Comparison of ENCODE assay signal across 20 cellular contexts in genomic region chr11:134025086-134025437, GRCh38. TPM values are rescaled to one million over a fixed set of nuclear protein-coding genes. Genes with fewer than 3 reads are reported as not detected.
DNase-seq lines count a peak whose midpoint lies in the region; ATAC-seq, FAIRE-seq and TF ChIP-seq lines count a peak whose summit lies in the region.
"Had no signal": no experiment of that assay in that cellular context is flagged by ENCODE, and none has a peak within 500 bp of the region (broad histone marks: within the 10 kb centered on the region; RNA-seq: fewer than 3 reads in every experiment).

No MANE protein-coding gene starts in this region.

- H3K9me3 Mint-ChIP-seq in T-helper 2 cell treated with Interferon-gamma antibody and Interleukin-4, amounts not matched to agents 5 μg/mL and 100 μg/mL, for 36 hours: no peaks in the 10 kb centered on the region
- H3K9me3 Mint-ChIP-seq: activated naive CD4-positive, alpha-beta T cell treated with anti-CD3 and anti-CD28 coated beads, Interleukin-2, amount 50 U/mL, for 24 hours; activated T-helper 17 cell treated with anti-CD3 and anti-CD28 coated beads, Interleukin-2, amount 50 U/mL, for 72 hours; stimulated activated memory B cell treated with anti-CD40 and anti-IgM and Interleukin-4, amounts not matched to agents 10 μg/mL and 1 μg/mL and 100 μg/mL, for 72 hours; WTC11 had no signal

- H3K9me1 ChIP-seq in keratinocyte (ENCODE audit: control insufficient read depth, extremely low read depth, insufficient read depth, low read length): no peaks in the 10 kb centered on the region

- WGBS in smooth muscle cell (ENCODE audit: low lambda C conversion rate): 95% methylated on average over 11 of the region's 11 CpGs

- H3K27me3 Mint-ChIP-seq in T-helper 2 cell treated with Interferon-gamma antibody and Interleukin-4, amounts not matched to agents 5 μg/mL and 100 μg/mL, for 36 hours (ENCODE audit: low read depth): peaks cover 10% of the 10 kb centered on the region
- H3K27me3 Mint-ChIP-seq: activated naive CD4-positive, alpha-beta T cell treated with anti-CD3 and anti-CD28 coated beads, Interleukin-2, amount 50 U/mL, for 24 hours had no signal

- peaks cover 6% of the 10 kb centered on the region for H3K4me1 ChIP-seq in PC-3 (ENCODE audit: insufficient read depth, low read length)
- H3K4me1 ChIP-seq in keratinocyte (ENCODE audit: control insufficient read depth, extremely low read depth, insufficient read depth, low read length): peaks cover 35% of the 10 kb centered on the region
- H3K4me1 ChIP-seq in smooth muscle cell (ENCODE audit: low read depth): peaks cover 11% of the 10 kb centered on the region
- H3K4me1 ChIP-seq: uterus had no signal

- DNase-seq in PC-3 (no peak), epithelial cell of prostate (ENCODE audit: low read depth, low spot score) (no peak), keratinocyte (ENCODE audit: low read depth, low spot score) (no peak), smooth muscle cell (lab: John Stamatoyannopoulos, UW; ENCODE audit: unreplicated experiment) (no peak)
- no peak for DNase-seq in T-helper 2 cell treated with Interferon-gamma antibody and Interleukin-4, amounts not matched to agents 5 μg/mL and 100 μg/mL, for 36 hours (ENCODE audit: low spot score)
- DNase-seq: CD4-positive, CD25-positive, alpha-beta regulatory T cell; effector CD8-positive, alpha-beta T cell; foreskin melanocyte; NCI-H1105 treated with DMSO at 0.1 percent for 48 hours; NCI-H2081 treated with DMSO at 0.1 percent for 48 hours; NCI-H345; NCI-H82; uterus had no signal

- H3F3A ChIP-seq in PC-3 (ENCODE audit: low read length, unreplicated experiment) (no peaks in the 10 kb centered on the region), smooth muscle cell (ENCODE audit: low read depth) (no peaks in the 10 kb centered on the region)

- no peak for FAIRE-seq in keratinocyte (lab: Jason Lieb, UNC)
- FAIRE-seq: islet of Langerhans had no signal

- H3K9me2 ChIP-seq in PC-3 (replicated peaks; ENCODE audit: low read length): no peaks in the 10 kb centered on the region

- H3K36me3 ChIP-seq in PC-3 (ENCODE audit: low read depth, low read length): no peaks in the 10 kb centered on the region
- H3K36me3 ChIP-seq in keratinocyte (ENCODE audit: control insufficient read depth in 2 of 2, extremely low read depth in 1 of 2, insufficient read depth in 2 of 2, low read length in 2 of 2): no peaks in the 10 kb centered on the region
- no peaks in the 10 kb centered on the region for H3K36me3 ChIP-seq in smooth muscle cell (ENCODE audit: low read depth)
- H3K36me3 ChIP-seq: uterus had no signal

- no peak overlapping the region for H3K27ac ChIP-seq in PC-3 (ENCODE audit: low read length)
- peak overlapping the region; percentile 71 for H3K27ac ChIP-seq in epithelial cell of prostate
- peak overlapping the region; percentile 80 for H3K27ac ChIP-seq in keratinocyte (ENCODE audit: control insufficient read depth, insufficient read depth, low read length)
- H3K27ac ChIP-seq in smooth muscle cell (ENCODE audit: low read depth): peak overlapping the region; percentile 18
- H3K27ac ChIP-seq: uterus had no signal

- CTCF ChIA-PET in PC-3 (lab: Charles Lee): no interaction called here

- ATAC-seq in PC-3 (no peak), GM21786 (IDR thresholded peaks at IDR 0.05; ENCODE audit: unreplicated experiment) (no peak), GM19463 (IDR thresholded peaks at IDR 0.05; ENCODE audit: unreplicated experiment) (no peak)
- ATAC-seq: WTC11 had no signal

- H3K4me1 Mint-ChIP-seq in T-helper 2 cell treated with Interferon-gamma antibody and Interleukin-4, amounts not matched to agents 5 μg/mL and 100 μg/mL, for 36 hours (ENCODE audit: low read depth): peaks cover 14% of the 10 kb centered on the region

- TF ChIP-seq CTCF in PC-3 (conservative IDR thresholded peaks at IDR 0.05; ENCODE audit: low read depth, low read length): no peak
- no peak for TF ChIP-seq CTCF in keratinocyte (optimal IDR thresholded peaks at IDR 0.05 in 1 of 3, IDR thresholded peaks at IDR 0.05 in 1 of 3, conservative IDR thresholded peaks at IDR 0.05 in 1 of 3; ENCODE audit: extremely low read depth in 1 of 3, insufficient read depth in 2 of 3, low read length in 3 of 3)
- TF ChIP-seq CTCF in smooth muscle cell (IDR thresholded peaks at IDR 0.05; ENCODE audit: borderline replicate concordance, insufficient read depth, poor library complexity, severe bottlenecking): no peak

- POLR2A ChIA-PET in PC-3 (lab: Charles Lee; ENCODE audit: unreplicated experiment): interaction anchor here (0.6 kb wide), 1 partner anchor 102 kb away, joined by 6 read pairs; no protein-coding TSS in a partner anchor

- H2AFZ ChIP-seq in PC-3 (ENCODE audit: low read length): no peak overlapping the region
- H2AFZ ChIP-seq in keratinocyte (ENCODE audit: control insufficient read depth, low read length): no peak overlapping the region
- no peak overlapping the region for H2AFZ ChIP-seq in smooth muscle cell (ENCODE audit: low read depth)

- no peaks in the 10 kb centered on the region for H4K20me1 ChIP-seq in PC-3 (ENCODE audit: low read length)
- H4K20me1 ChIP-seq in keratinocyte (ENCODE audit: control insufficient read depth, extremely low read depth, insufficient read depth, low read length): no peaks in the 10 kb centered on the region
- H4K20me1 ChIP-seq in smooth muscle cell (ENCODE audit: low read depth): no peaks in the 10 kb centered on the region

- H3K9ac ChIP-seq in PC-3 (ENCODE audit: low read length) (no peak overlapping the region), keratinocyte (ENCODE audit: control insufficient read depth, extremely low read depth, insufficient read depth, low read length) (peak overlapping the region; percentile 63), smooth muscle cell (ENCODE audit: low read depth) (no peak overlapping the region)

- H3K9me3 ChIP-seq in PC-3 (ENCODE audit: low read length): no peaks in the 10 kb centered on the region
- no peaks in the 10 kb centered on the region for H3K9me3 ChIP-seq in keratinocyte (ENCODE audit: control insufficient read depth, low read depth, low read length)
- H3K9me3 ChIP-seq in smooth muscle cell (replicated peaks; ENCODE audit: low read depth): no peaks in the 10 kb centered on the region
- H3K9me3 ChIP-seq: uterus had no signal

- dilution Hi-C loops in keratinocyte (cut with MboI; ENCODE audit: extremely low pct_ligation_motif_present, low sequenced_read_pairs): no loop called here

- H3K4me3 ChIP-seq in PC-3 (ENCODE audit: low read length) (no peak overlapping the region), keratinocyte (ENCODE audit: control insufficient read depth in 2 of 3, extremely low read depth in 1 of 3, insufficient read depth in 2 of 3, low read depth in 1 of 3, low read length in 3 of 3) (no peak overlapping the region), smooth muscle cell (no peak overlapping the region)
- H3K4me3 ChIP-seq: uterus had no signal

- H3K36me3 Mint-ChIP-seq in T-helper 2 cell treated with Interferon-gamma antibody and Interleukin-4, amounts not matched to agents 5 μg/mL and 100 μg/mL, for 36 hours (ENCODE audit: low read depth): no peaks in the 10 kb centered on the region
- H3K36me3 Mint-ChIP-seq: activated naive CD4-positive, alpha-beta T cell treated with anti-CD3 and anti-CD28 coated beads, Interleukin-2, amount 50 U/mL, for 24 hours; CD4-positive, CD25-positive, alpha-beta regulatory T cell; stimulated activated memory B cell treated with anti-CD40 and anti-IgM and Interleukin-4, amounts not matched to agents 10 μg/mL and 1 μg/mL and 100 μg/mL, for 72 hours; WTC11 had no signal

- H3K4me2 ChIP-seq in PC-3 (ENCODE audit: low read length): peak overlapping the region; percentile 54; the same call in 1 of the 2 replicates
- peak overlapping the region; percentile 77 for H3K4me2 ChIP-seq in keratinocyte (ENCODE audit: control insufficient read depth, extremely low read depth, insufficient read depth, low read depth, low read length)
- no peak overlapping the region for H3K4me2 ChIP-seq in smooth muscle cell

- no peak overlapping the region for H3K4me3 Mint-ChIP-seq in T-helper 2 cell treated with Interferon-gamma antibody and Interleukin-4, amounts not matched to agents 5 μg/mL and 100 μg/mL, for 36 hours
- H3K4me3 Mint-ChIP-seq: activated naive CD4-positive, alpha-beta T cell treated with anti-CD3 and anti-CD28 coated beads, Interleukin-2, amount 50 U/mL, for 24 hours; activated T-helper 17 cell treated with anti-CD3 and anti-CD28 coated beads, Interleukin-2, amount 50 U/mL, for 72 hours; stimulated activated memory B cell treated with anti-CD40 and anti-IgM and Interleukin-4, amounts not matched to agents 10 μg/mL and 1 μg/mL and 100 μg/mL, for 72 hours; WTC11 had no signal

- intact Hi-C loops in PC-3 (cut with micrococcal nuclease): no loop called here

- no peaks in the 10 kb centered on the region for H3K79me2 ChIP-seq in PC-3 (ENCODE audit: low read length)
- H3K79me2 ChIP-seq in keratinocyte (ENCODE audit: control insufficient read depth, insufficient read depth, low read length): no peaks in the 10 kb centered on the region
- no peaks in the 10 kb centered on the region for H3K79me2 ChIP-seq in smooth muscle cell (ENCODE audit: low read depth)

- H3K27me3 ChIP-seq in PC-3 (ENCODE audit: low read length) (peaks cover 35% of the 10 kb centered on the region; the same call in 1 of the 2 replicates), keratinocyte (ENCODE audit: control insufficient read depth, extremely low read depth, insufficient read depth, low read length) (no peaks in the 10 kb centered on the region), smooth muscle cell (ENCODE audit: low read depth) (peaks cover 18% of the 10 kb centered on the region)
- H3K27me3 ChIP-seq: uterus had no signal

- no peak overlapping the region for H3K27ac Mint-ChIP-seq in T-helper 2 cell treated with Interferon-gamma antibody and Interleukin-4, amounts not matched to agents 5 μg/mL and 100 μg/mL, for 36 hours
- H3K27ac Mint-ChIP-seq: activated naive CD4-positive, alpha-beta T cell treated with anti-CD3 and anti-CD28 coated beads, Interleukin-2, amount 50 U/mL, for 24 hours; activated T-helper 17 cell treated with anti-CD3 and anti-CD28 coated beads, Interleukin-2, amount 50 U/mL, for 72 hours; CD4-positive, CD25-positive, alpha-beta regulatory T cell; stimulated activated memory B cell treated with anti-CD40 and anti-IgM and Interleukin-4, amounts not matched to agents 10 μg/mL and 1 μg/mL and 100 μg/mL, for 72 hours; WTC11 had no signal

- BruUV-seq in PC-3 (replicated peaks; lab: Mats Ljungman, UMichigan): no TSS peak

RNA-seq across cellular contexts. Expression of gene JAM3, which starts 43.8 kb away (rescaled TPM):
- 1.6 and 3.1 TPM in 2 replicates for total RNA-seq in PC-3 (2014; rRNA removed)
- polyA plus RNA-seq in keratinocyte: 5.5 to 17.0 TPM (median 11.4 TPM) in 3 replicates
- polyA plus RNA-seq in keratinocyte (2011; ENCODE audit: low read depth): 5.6 TPM
- 9.6 and 11.3 TPM in 2 replicates for polyA plus RNA-seq in keratinocyte (2011; cell fraction: cytosol; rRNA removed)
- polyA plus RNA-seq in keratinocyte (2011; cell fraction: nucleus; rRNA removed): 25.5 and 27.8 TPM in 2 replicates
- 2.6 and 13.3 TPM in 2 replicates for polyA plus RNA-seq in keratinocyte (2012; ENCODE audit: low replicate concordance)
- 5.7 to 14.7 TPM (median 11.8 TPM) in 3 replicates for polyA minus RNA-seq in keratinocyte
- 8.8 TPM for polyA minus RNA-seq in keratinocyte (2011; cell fraction: cytosol; rRNA and poly(A)+ RNA removed)
- polyA minus RNA-seq in keratinocyte (2011; cell fraction: nucleus; rRNA and poly(A)+ RNA removed): 9.9 and 19.9 TPM in 2 replicates
- 75.5 and 91.7 TPM in 2 replicates for total RNA-seq in smooth muscle cell
- polyA plus RNA-seq in smooth muscle cell: 59.3 and 82.9 TPM in 2 replicates

Comparison
In these comparisons a context has a peak if more than half of its experiments do, and no peak if none do; other contexts are left out.
1. RNA of gene JAM3, which starts 43.8 kb away (total RNA-seq): 75.5 to 91.7 TPM in smooth muscle cell; 1.6 to 3.1 TPM in PC-3; every median in the first group is over 10 times any median in the second.